20 cellular contexts compared by ENCODE assay signal in genomic region chr1:199448641-199449040, GRCh38.
DNase-seq lines count a peak whose midpoint lies in the region; ATAC-seq and TF ChIP-seq lines count a peak whose summit lies in the region.
"Had no signal": no experiment of that assay in that cellular context is flagged by ENCODE, and none has a peak within 500 bp of the region (broad histone marks: within the 10 kb centered on the region; RNA-seq: fewer than 3 reads in every experiment).

No MANE protein-coding gene starts in this region.

- intact Hi-C loops in body of pancreas (cut with DNase I) = no loop called here

- 18 to 25% methylated on average over 3 of the region's 3 CpGs for WGBS in body of pancreas, 2 donors

- no peak overlapping the region for H3K4me2 ChIP-seq in osteoblast (ENCODE audit: insufficient read depth, low read length)
- H3K4me2 ChIP-seq: GM23338 had no signal

- H3K27ac ChIP-seq in body of pancreas (peak overlapping the region; percentile 61 to 85 (median 76)), osteoblast (ENCODE audit: low read depth, low read length) (peak overlapping the region; percentile 68)
- H3K27ac ChIP-seq: C4-2B, Peyer's patch had no signal

- no peak for TF ChIP-seq CTCF in body of pancreas (IDR thresholded peaks at IDR 0.05)
- no peak for TF ChIP-seq CTCF in osteoblast (IDR thresholded peaks at IDR 0.05; ENCODE audit: extremely low read depth, low read depth, low read length)

- H3K4me1 ChIP-seq in body of pancreas = peaks cover 32% of the 10 kb centered on the region
- H3K4me1 ChIP-seq in osteoblast (ENCODE audit: insufficient read depth, low read length) = peaks cover 9% of the 10 kb centered on the region
- H3K4me1 ChIP-seq: Peyer's patch had no signal

- no peaks in the 10 kb centered on the region for H3K36me3 ChIP-seq in body of pancreas (replicated peaks in 1 of 2; ENCODE audit: insufficient read depth in 1 of 2, low read depth in 2 of 2)
- no peaks in the 10 kb centered on the region for H3K36me3 ChIP-seq in osteoblast (ENCODE audit: insufficient read depth, low read length)
- H3K36me3 ChIP-seq: Peyer's patch had no signal

- DNase-seq in body of pancreas (no peak), left lobe of liver (ENCODE audit: low spot score) (no peak), osteoblast (ENCODE audit: insufficient read length, low spot score, missing footprints) (no peak), DMS53 treated with DMSO at 0.1 percent for 48 hours (lab: John Stamatoyannopoulos, UW; ENCODE audit: unreplicated experiment) (no peak), DMS 273 (lab: John Stamatoyannopoulos, UW; ENCODE audit: unreplicated experiment) (no peak)
- DNase-seq in activated effector memory CD4-positive, alpha-beta T cell treated with Interleukin-2 at 50 U/mL for 16 hours = no peak
- DNase-seq: AML-193; COR-L47; EL; KBM-7; NCI-H1694 treated with DMSO at 0.1 percent for 48 hours; NCI-H2107; NCI-H510A; NCI-H748 treated with DMSO at 0.1 percent for 48 hours; NK-92 treated with Interleukin-12 subunit alpha and Interleukin-12 subunit beta, amount 100 ng/mL, for 24 hours; Peyer's patch had no signal

- no peaks in the 10 kb centered on the region for H3K27me3 ChIP-seq in body of pancreas
- H3K27me3 ChIP-seq in osteoblast (ENCODE audit: insufficient read depth, low read length) = no peaks in the 10 kb centered on the region
- H3K27me3 ChIP-seq: Peyer's patch had no signal

- H3K79me2 ChIP-seq in osteoblast (ENCODE audit: insufficient read depth, low read length) = no peaks in the 10 kb centered on the region

- H2AFZ ChIP-seq in osteoblast (ENCODE audit: low read length) = no peak overlapping the region
- H2AFZ ChIP-seq: GM23338 had no signal

- no peaks in the 10 kb centered on the region for H4K20me1 ChIP-seq in osteoblast (ENCODE audit: insufficient read depth, low read length)

- ATAC-seq in body of pancreas (peak; percentile 92), left lobe of liver (peak; percentile 64), HG03521 (IDR thresholded peaks at IDR 0.05; ENCODE audit: unreplicated experiment) (no peak)
- ATAC-seq: GM23338, HCT116 had no signal

- H3K4me3 ChIP-seq in body of pancreas = no peak overlapping the region
- H3K4me3 ChIP-seq in osteoblast (ENCODE audit: insufficient read depth, low read length) = no peak overlapping the region
- H3K4me3 ChIP-seq: GM23338, Peyer's patch had no signal

- H3K9me3 ChIP-seq in body of pancreas = no peaks in the 10 kb centered on the region
- no peaks in the 10 kb centered on the region for H3K9me3 ChIP-seq in osteoblast (ENCODE audit: low read depth, low read length)
- H3K9me3 ChIP-seq: Peyer's patch had no signal

- peak in 1 of 3 donors; percentile 54 for TF ChIP-seq POLR2A in body of pancreas (IDR thresholded peaks at IDR 0.05)
